ENCODE assay signal across 10 cellular contexts in genomic region chr10:95327367-95327766, GRCh38. TPM values are rescaled to one million over a fixed set of nuclear protein-coding genes. Genes with fewer than 3 reads are reported as not detected.
DNase-seq lines count a peak whose midpoint lies in the region; ATAC-seq, FAIRE-seq and TF ChIP-seq lines count a peak whose summit lies in the region.
"Had no signal": no experiment of that assay in that cellular context is flagged by ENCODE, and none has a peak within 500 bp of the region (broad histone marks: within the 10 kb centered on the region; RNA-seq: fewer than 3 reads in every experiment).

No MANE protein-coding gene starts in this region.

- FAIRE-seq in frontal cortex (lab: Jason Lieb, UNC): no peak

- intact Hi-C loops in left lung (cut with DNase I): no loop called here
- intact Hi-C loops in activated T-helper 2 cell treated with anti-CD3 and anti-CD28 coated beads, Interferon-gamma antibody, Interleukin-2, Interleukin-4, amounts not matched to agents 10 μg/mL and 5 μg/mL and 100 μg/mL, durations not matched to agents 14 hours and 24 hours and 36 hours (cut with micrococcal nuclease): no loop called here

- ATAC-seq in left lung: peak; percentile 62
- ATAC-seq in HG02610 (IDR thresholded peaks at IDR 0.05; ENCODE audit: unreplicated experiment): no peak

- peaks cover 0 to 6% of the 10 kb centered on the region in 2 donors for H3K36me3 ChIP-seq in left lung

- H3K27me3 Mint-ChIP-seq in brain: no peaks in the 10 kb centered on the region
- peaks cover 8% of the 10 kb centered on the region for H3K27me3 Mint-ChIP-seq in activated T-helper 2 cell treated with anti-CD3 and anti-CD28 coated beads, Interferon-gamma antibody, Interleukin-2, Interleukin-4, amounts not matched to agents 10 μg/mL and 5 μg/mL and 100 μg/mL, durations not matched to agents 14 hours and 24 hours and 36 hours (ENCODE audit: low read depth)

- peak; percentile 78 for DNase-seq in A172 (ENCODE audit: low spot score)
- peak; percentile 78 for DNase-seq in NCI-H146 (lab: John Stamatoyannopoulos, UW)
- no peak for DNase-seq in left lung
- DNase-seq in NCI-H2227 (lab: John Stamatoyannopoulos, UW; ENCODE audit: unreplicated experiment): no peak
- no peak for DNase-seq in activated T-helper 2 cell treated with anti-CD3 and anti-CD28 coated beads, Interferon-gamma antibody, Interleukin-2, Interleukin-4, amounts not matched to agents 10 μg/mL and 5 μg/mL and 100 μg/mL, durations not matched to agents 14 hours and 24 hours and 36 hours (ENCODE audit: low spot score)
- DNase-seq in frontal cortex (ENCODE audit: low spot score in 2 of 2): no peak
- DNase-seq: ACHN; activated effector memory CD4-positive, alpha-beta T cell treated with anti-CD3 and anti-CD28 coated beads, Interleukin-2, amount 50 U/mL, for 16 hours had no signal

- no peak overlapping the region for H3K27ac ChIP-seq in left lung

- peaks cover 13% of the 10 kb centered on the region for H3K4me1 Mint-ChIP-seq in brain
- peaks cover 1% of the 10 kb centered on the region for H3K4me1 Mint-ChIP-seq in activated T-helper 2 cell treated with anti-CD3 and anti-CD28 coated beads, Interferon-gamma antibody, Interleukin-2, Interleukin-4, amounts not matched to agents 10 μg/mL and 5 μg/mL and 100 μg/mL, durations not matched to agents 14 hours and 24 hours and 36 hours (ENCODE audit: low read depth)

- peaks cover 0 to 18% of the 10 kb centered on the region in 2 donors for H3K4me1 ChIP-seq in left lung

- no peaks in the 10 kb centered on the region for H3K9me3 ChIP-seq in left lung

- H3K4me3 Mint-ChIP-seq in brain: no peak overlapping the region
- H3K4me3 Mint-ChIP-seq in activated T-helper 2 cell treated with anti-CD3 and anti-CD28 coated beads, Interferon-gamma antibody, Interleukin-2, Interleukin-4, amounts not matched to agents 10 μg/mL and 5 μg/mL and 100 μg/mL, durations not matched to agents 14 hours and 24 hours and 36 hours (ENCODE audit: low read depth): no peak overlapping the region

- TF ChIP-seq CTCF in brain (conservative IDR thresholded peaks at IDR 0.05) (no peak), left lung (IDR thresholded peaks at IDR 0.05) (no peak)

- H3K27me3 ChIP-seq in left lung: no peaks in the 10 kb centered on the region

- peaks cover 56% of the 10 kb centered on the region for H3K36me3 Mint-ChIP-seq in brain
- H3K36me3 Mint-ChIP-seq in activated T-helper 2 cell treated with anti-CD3 and anti-CD28 coated beads, Interferon-gamma antibody, Interleukin-2, Interleukin-4, amounts not matched to agents 10 μg/mL and 5 μg/mL and 100 μg/mL, durations not matched to agents 14 hours and 24 hours and 36 hours (ENCODE audit: low read depth): no peaks in the 10 kb centered on the region

- H3K9me3 Mint-ChIP-seq in brain: no peaks in the 10 kb centered on the region
- H3K9me3 Mint-ChIP-seq in activated T-helper 2 cell treated with anti-CD3 and anti-CD28 coated beads, Interferon-gamma antibody, Interleukin-2, Interleukin-4, amounts not matched to agents 10 μg/mL and 5 μg/mL and 100 μg/mL, durations not matched to agents 14 hours and 24 hours and 36 hours: no peaks in the 10 kb centered on the region

- H3K27ac Mint-ChIP-seq in brain: peak overlapping the region in 4 of 5 experiments; percentile 46 to 72 (median 56)
- H3K27ac Mint-ChIP-seq in activated T-helper 2 cell treated with anti-CD3 and anti-CD28 coated beads, Interferon-gamma antibody, Interleukin-2, Interleukin-4, amounts not matched to agents 10 μg/mL and 5 μg/mL and 100 μg/mL, durations not matched to agents 14 hours and 24 hours and 36 hours: no peak overlapping the region

- H3K4me3 ChIP-seq in left lung: no peak overlapping the region

RNA-seq across cellular contexts. Expression of gene PDLIM1, which starts 36.6 kb away (rescaled TPM):
- total RNA-seq in A172 (2014; rRNA removed; shearing (Covaris generic)): 18.9 and 20.9 TPM in 2 replicates
- 112 TPM for polyA plus RNA-seq in brain (ENCODE audit: insufficient read depth, low read depth, low replicate concordance)
- 100 to 1,000 TPM; 176 to 268 TPM for total RNA-seq in left lung
- total RNA-seq in activated T-helper 2 cell treated with anti-CD3 and anti-CD28 coated beads, Interferon-gamma antibody, Interleukin-2, Interleukin-4, amounts not matched to agents 10 μg/mL and 5 μg/mL and 100 μg/mL, durations not matched to agents 14 hours and 24 hours and 36 hours: 2.7 and 2.9 TPM in 2 replicates
- total RNA-seq in frontal cortex: 2.4 TPM

Comparison
In these comparisons a context has a peak if more than half of its experiments do, and no peak if none do; other contexts are left out.
1. DNase-seq: peak in A172 (single experiment) and NCI-H146 (single experiment); none in left lung (0 of 2), NCI-H2227 (single experiment), activated T-helper 2 cell treated with anti-CD3 and anti-CD28 coated beads, Interferon-gamma antibody, Interleukin-2, Interleukin-4, amounts not matched to agents 10 μg/mL and 5 μg/mL and 100 μg/mL, durations not matched to agents 14 hours and 24 hours and 36 hours (single experiment) and frontal cortex (0 of 2).